ENCODE assay signal across 8 cellular contexts in the genomic region with DNA sequence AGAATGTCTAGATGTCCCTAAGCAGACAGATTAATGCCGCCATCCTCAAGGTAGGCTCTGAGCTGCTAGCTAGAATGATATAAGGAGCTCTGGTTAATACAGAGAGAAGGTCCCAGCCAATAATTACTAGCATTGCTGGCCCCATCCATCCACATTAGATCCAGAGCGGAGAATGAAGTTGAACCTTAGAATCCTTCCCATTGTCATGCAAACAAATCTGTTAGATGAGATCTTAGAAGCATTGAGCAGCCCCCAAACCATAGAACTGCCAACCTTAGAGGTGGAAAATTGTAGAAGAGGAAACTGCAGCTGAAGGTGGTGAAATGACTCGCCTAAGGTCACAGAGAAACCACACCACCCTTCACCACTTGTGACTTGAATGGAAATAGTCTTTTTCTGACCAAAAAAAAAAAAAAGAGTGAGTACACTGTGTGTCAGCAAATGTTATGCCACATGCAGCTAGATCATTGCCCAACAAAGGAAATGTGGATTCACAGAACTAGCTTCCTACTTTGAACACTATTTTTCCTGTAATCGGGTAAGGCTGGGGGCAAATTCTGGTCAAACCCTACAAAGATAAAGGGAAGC.
DNase-seq lines count a peak whose midpoint lies in the region; ATAC-seq and TF ChIP-seq lines count a peak whose summit lies in the region.

No MANE protein-coding gene starts in this region.

- H3K4me1 Mint-ChIP-seq in effector memory CD8-positive, alpha-beta T cell (ENCODE audit: low read depth in 2 of 2), result peaks cover 18 to 29% of the 10 kb centered on the region in 2 donors
- peaks cover 84% of the 10 kb centered on the region for H3K4me1 Mint-ChIP-seq in stimulated activated effector memory CD8-positive, alpha-beta T cell treated with anti-CD3 and anti-CD28 coated beads, Interleukin-12 subunit alpha, Interleukin-12 subunit beta, amount 100 ng/mL, for 72 hours

- DNase-seq in HCEC 1CT (peak; percentile 70), NOMO-1 (lab: John Stamatoyannopoulos, UW; ENCODE audit: unreplicated experiment in 2 of 2) (peak; percentile 74 to 86), NCI-H526 treated with DMSO at 0.1 percent for 48 hours (lab: John Stamatoyannopoulos, UW) (no peak), NCI-H748 (lab: John Stamatoyannopoulos, UW; ENCODE audit: unreplicated experiment) (no peak), HT-29 (ENCODE audit: low spot score) (no peak)
- peak in 1 of 3 experiments; percentile 13 for DNase-seq in effector memory CD8-positive, alpha-beta T cell
- DNase-seq in stimulated activated effector memory CD8-positive, alpha-beta T cell treated with anti-CD3 and anti-CD28 coated beads, Interleukin-12 subunit alpha, Interleukin-12 subunit beta, amount 100 ng/mL, for 72 hours (ENCODE audit: low spot score in 2 of 2), result peak; percentile 43 to 82

- no peak for TF ChIP-seq POLR2A in GM18505 (IDR thresholded peaks at IDR 0.05; ENCODE audit: borderline replicate concordance, extremely low read depth, insufficient read depth, insufficient read length)

- H3K4me3 Mint-ChIP-seq in effector memory CD8-positive, alpha-beta T cell, result peak overlapping the region in 1 of 2 donors; percentile 29
- peak overlapping the region; percentile 54 for H3K4me3 Mint-ChIP-seq in stimulated activated effector memory CD8-positive, alpha-beta T cell treated with anti-CD3 and anti-CD28 coated beads, Interleukin-12 subunit alpha, Interleukin-12 subunit beta, amount 100 ng/mL, for 72 hours

- H3K27me3 Mint-ChIP-seq in effector memory CD8-positive, alpha-beta T cell, result peaks cover 8 to 19% of the 10 kb centered on the region in 2 donors

- peak; percentile 72 for ATAC-seq in GM18505 (IDR thresholded peaks at IDR 0.05; ENCODE audit: unreplicated experiment)
- ATAC-seq in effector memory CD8-positive, alpha-beta T cell (replicated peaks), result peak; percentile 69
- peak; percentile 75 for ATAC-seq in stimulated activated effector memory CD8-positive, alpha-beta T cell treated with anti-CD3 and anti-CD28 coated beads, Interleukin-12 subunit alpha, Interleukin-12 subunit beta, amount 100 ng/mL, for 72 hours

- H3K36me3 Mint-ChIP-seq in effector memory CD8-positive, alpha-beta T cell (ENCODE audit: insufficient read depth), result peaks cover 6% of the 10 kb centered on the region
- peaks cover 44% of the 10 kb centered on the region for H3K36me3 Mint-ChIP-seq in stimulated activated effector memory CD8-positive, alpha-beta T cell treated with anti-CD3 and anti-CD28 coated beads, Interleukin-12 subunit alpha, Interleukin-12 subunit beta, amount 100 ng/mL, for 72 hours

- H3K9me3 Mint-ChIP-seq in effector memory CD8-positive, alpha-beta T cell, result no peaks in the 10 kb centered on the region
- peaks cover 8% of the 10 kb centered on the region for H3K9me3 Mint-ChIP-seq in stimulated activated effector memory CD8-positive, alpha-beta T cell treated with anti-CD3 and anti-CD28 coated beads, Interleukin-12 subunit alpha, Interleukin-12 subunit beta, amount 100 ng/mL, for 72 hours

- peak overlapping the region; percentile 30 to 52 for H3K27ac Mint-ChIP-seq in effector memory CD8-positive, alpha-beta T cell
- peak overlapping the region; percentile 96 for H3K27ac Mint-ChIP-seq in stimulated activated effector memory CD8-positive, alpha-beta T cell treated with anti-CD3 and anti-CD28 coated beads, Interleukin-12 subunit alpha, Interleukin-12 subunit beta, amount 100 ng/mL, for 72 hours

Comparison
In these comparisons a context has a peak if more than half of its experiments do, and no peak if none do; other contexts are left out.
1. DNase-seq: peak in HCEC 1CT (single experiment), NOMO-1 (2 of 2) and stimulated activated effector memory CD8-positive, alpha-beta T cell treated with anti-CD3 and anti-CD28 coated beads, Interleukin-12 subunit alpha, Interleukin-12 subunit beta, amount 100 ng/mL, for 72 hours (2 of 2); none in NCI-H526 treated with DMSO at 0.1 percent for 48 hours (single experiment), NCI-H748 (single experiment) and HT-29 (single experiment).
2. Peak in every context shown above with its lines, with median percentiles within 50 percentile points of each other: ATAC-seq.